ENCODE assay signal across 23 cellular contexts in the genomic region with DNA sequence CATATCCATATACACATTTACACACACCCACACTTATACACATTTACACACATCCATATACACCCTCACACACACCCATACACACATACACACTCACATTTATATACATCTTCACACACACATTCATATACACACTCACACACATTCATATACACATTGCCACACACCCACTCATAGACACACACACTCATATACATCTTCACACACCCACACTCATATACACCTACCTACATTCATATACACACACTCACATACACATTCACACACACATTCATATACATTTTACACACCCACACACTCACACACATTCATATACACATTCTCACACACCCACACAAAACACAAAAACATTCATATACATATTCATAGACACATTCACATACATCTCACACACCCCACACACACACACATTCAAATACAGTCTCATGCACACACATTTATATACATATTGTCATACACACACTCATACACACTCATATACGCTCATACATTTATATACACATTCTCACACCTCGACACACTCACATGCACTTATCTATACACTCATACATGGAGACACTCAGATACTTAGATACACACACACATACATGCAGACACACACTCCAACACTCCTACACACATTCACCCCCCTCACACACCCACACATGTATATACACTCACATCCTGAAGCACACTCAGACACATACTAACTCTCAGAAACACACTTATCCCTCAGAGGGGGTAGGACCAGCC.
DNase-seq lines count a peak whose midpoint lies in the region; ATAC-seq, FAIRE-seq and TF ChIP-seq lines count a peak whose summit lies in the region.
"Had no signal": no experiment of that assay in that cellular context is flagged by ENCODE, and none has a peak within 500 bp of the region (broad histone marks: within the 10 kb centered on the region; RNA-seq: fewer than 3 reads in every experiment).

No MANE protein-coding gene starts in this region.

- TF ChIP-seq EP300 in K562 (IDR thresholded peaks at IDR 0.05; ENCODE audit: low read length), result no peak

- H3K9me3 ChIP-seq in left ventricle myocardium inferior (replicated peaks) (no peaks in the 10 kb centered on the region), K562 (replicated peaks; ENCODE audit: control insufficient read depth, insufficient read depth, low read depth, low read length) (peaks cover 1% of the 10 kb centered on the region; the same call in 1 of the 2 replicates), muscle layer of duodenum (ENCODE audit: control insufficient read depth in 1 of 2, low read length in 2 of 2) (no peaks in the 10 kb centered on the region), hepatocyte (ENCODE audit: low read depth) (no peaks in the 10 kb centered on the region)
- H3K9me3 ChIP-seq: BE2C, SJSA1 had no signal

- H3K4me2 ChIP-seq in K562 (ENCODE audit: insufficient read depth, low read length) (no peak overlapping the region), hepatocyte (no peak overlapping the region)
- H3K4me2 ChIP-seq: KMS-11 had no signal

- WGBS in K562 (ENCODE audit: insufficient coverage, low coverage, missing lambda C conversion rate), result 89% methylated on average over 2 of the region's 2 CpGs
- 100% methylated on average over 2 of the region's 2 CpGs for WGBS in hepatocyte (ENCODE audit: low lambda C conversion rate, missing lambda C conversion rate)

- FAIRE-seq in K562 (lab: Jason Lieb, UNC), result peak; percentile 6
- FAIRE-seq: D721Med, GM19239, RCC 7860 had no signal

- no peaks in the 10 kb centered on the region for H3K9me3 Mint-ChIP-seq in activated CD8-positive, alpha-beta T cell treated with anti-CD3 and anti-CD28 coated beads for 36 hours

- ATAC-seq in left ventricle myocardium superior, result no peak
- ATAC-seq in K562, result no peak
- no peak for ATAC-seq in activated CD8-positive, alpha-beta T cell treated with anti-CD3 and anti-CD28 coated beads for 36 hours
- no peak for ATAC-seq in foreskin keratinocyte
- ATAC-seq in HG02970 (IDR thresholded peaks at IDR 0.05; ENCODE audit: low FRiP score, unreplicated experiment), result no peak
- ATAC-seq: HCT116 had no signal

- H3K27ac ChIP-seq in left ventricle myocardium inferior (replicated peaks) (peak overlapping the region; percentile 52), K562 (ENCODE audit: extremely low read depth, low read depth, low read length) (no peak overlapping the region; the same call in 2 of the 3 replicates), muscle layer of duodenum (ENCODE audit: low read length) (peak overlapping the region; percentile 10), hepatocyte (no peak overlapping the region), foreskin keratinocyte (no peak overlapping the region)
- H3K27ac ChIP-seq: KMS-11, SJSA1 had no signal

- no TSS peak for BruUV-seq in K562 (replicated peaks; lab: Mats Ljungman, UMichigan)

- H3K4me1 ChIP-seq in left ventricle myocardium inferior, result peaks cover 61% of the 10 kb centered on the region
- H3K4me1 ChIP-seq in K562 (replicated peaks in 1 of 2; ENCODE audit: control insufficient read depth in 2 of 2, insufficient read depth in 2 of 2, low read length in 2 of 2), result peaks cover 38 to 59% of the 10 kb centered on the region in 2 experiments
- peaks cover 17 to 61% of the 10 kb centered on the region in 2 donors for H3K4me1 ChIP-seq in muscle layer of duodenum (ENCODE audit: control insufficient read depth in 1 of 2, insufficient read depth in 2 of 2, low read length in 2 of 2)
- H3K4me1 ChIP-seq in hepatocyte (ENCODE audit: insufficient read depth), result peaks cover 43% of the 10 kb centered on the region
- H3K4me1 ChIP-seq in foreskin keratinocyte, result peaks cover 23% of the 10 kb centered on the region

- intact Hi-C loops in left ventricle myocardium inferior (cut with micrococcal nuclease), result no loop called here
- intact Hi-C loops in left ventricle myocardium superior (cut with micrococcal nuclease), result no loop called here
- intact Hi-C loops in K562 (cut with micrococcal nuclease), result no loop called here
- intact Hi-C loops in activated CD8-positive, alpha-beta T cell treated with anti-CD3 and anti-CD28 coated beads for 36 hours (cut with micrococcal nuclease), result no loop called here

- H3K27ac Mint-ChIP-seq in activated CD8-positive, alpha-beta T cell treated with anti-CD3 and anti-CD28 coated beads for 36 hours, result no peak overlapping the region

- H2AFZ ChIP-seq in K562 (ENCODE audit: low read depth, low read length), result no peak overlapping the region
- no peak overlapping the region for H2AFZ ChIP-seq in hepatocyte

- H3K36me3 Mint-ChIP-seq in activated CD8-positive, alpha-beta T cell treated with anti-CD3 and anti-CD28 coated beads for 36 hours (ENCODE audit: low read depth), result no peaks in the 10 kb centered on the region

- H3K27me3 Mint-ChIP-seq in activated CD8-positive, alpha-beta T cell treated with anti-CD3 and anti-CD28 coated beads for 36 hours, result peaks cover 2% of the 10 kb centered on the region

- no peaks in the 10 kb centered on the region for H3K9me2 ChIP-seq in hepatocyte (replicated peaks; ENCODE audit: insufficient read depth)

- CTCF ChIA-PET in K562 (lab: Yijun Ruan, JAX; ENCODE audit: low intra/inter-chr PET ratio), result no interaction called here
- CTCF ChIA-PET in activated CD8-positive, alpha-beta T cell treated with anti-CD3 and anti-CD28 coated beads for 36 hours (lab: Charles Lee), result no interaction called here

- H3K4me3 Mint-ChIP-seq in activated CD8-positive, alpha-beta T cell treated with anti-CD3 and anti-CD28 coated beads for 36 hours, result no peak overlapping the region

- H3K4me3 ChIP-seq in left ventricle myocardium inferior (no peak overlapping the region), K562 (no peak overlapping the region), muscle layer of duodenum (ENCODE audit: low read depth in 1 of 2, low read length in 2 of 2) (no peak overlapping the region), hepatocyte (no peak overlapping the region)
- H3K4me3 ChIP-seq: SJSA1 had no signal

- no peak for TF ChIP-seq POLR2A in K562 (conservative IDR thresholded peaks at IDR 0.05)

- H3K27me3 ChIP-seq in left ventricle myocardium inferior (ENCODE audit: low read depth), result no peaks in the 10 kb centered on the region
- H3K27me3 ChIP-seq in K562 (ENCODE audit: control insufficient read depth in 2 of 2, insufficient read depth in 2 of 2, low read length in 2 of 2), result no peaks in the 10 kb centered on the region; a peak in 1 of 5 replicates
- H3K27me3 ChIP-seq in muscle layer of duodenum (ENCODE audit: low read depth, low read length), result no peaks in the 10 kb centered on the region
- H3K27me3 ChIP-seq in hepatocyte, result no peaks in the 10 kb centered on the region
- H3K27me3 ChIP-seq in foreskin keratinocyte, result no peaks in the 10 kb centered on the region
- H3K27me3 ChIP-seq: BE2C, SJSA1 had no signal

- peaks cover 19% of the 10 kb centered on the region for H3K4me1 Mint-ChIP-seq in activated CD8-positive, alpha-beta T cell treated with anti-CD3 and anti-CD28 coated beads for 36 hours (ENCODE audit: low read depth)

- H3K36me3 ChIP-seq in left ventricle myocardium inferior (no peaks in the 10 kb centered on the region), K562 (ENCODE audit: control insufficient read depth, insufficient read depth, low read length) (no peaks in the 10 kb centered on the region), muscle layer of duodenum (ENCODE audit: control insufficient read depth in 1 of 2, insufficient read depth in 2 of 2, low read length in 2 of 2) (no peaks in the 10 kb centered on the region), hepatocyte (replicated peaks; ENCODE audit: insufficient read depth, low read depth) (no peaks in the 10 kb centered on the region)
- H3K36me3 ChIP-seq: BE2C, SJSA1 had no signal

- no peaks in the 10 kb centered on the region for H3K9me1 ChIP-seq in K562 (ENCODE audit: control insufficient read depth, insufficient read depth, low read length)

- TF ChIP-seq RAD21 in K562 (CRISPR knock-in tag; conservative IDR thresholded peaks at IDR 0.05 in 1 of 2, IDR thresholded peaks at IDR 0.05 in 1 of 2), result no peak

- POLR2A ChIA-PET in K562 (lab: Yijun Ruan, JAX), result no interaction called here
- POLR2A ChIA-PET in activated CD8-positive, alpha-beta T cell treated with anti-CD3 and anti-CD28 coated beads for 36 hours (lab: Charles Lee), result no interaction called here

- H4K20me1 ChIP-seq in K562 (replicated peaks; ENCODE audit: control insufficient read depth, insufficient read depth, low read length) (no peaks in the 10 kb centered on the region), hepatocyte (ENCODE audit: insufficient read depth, poor library complexity, severe bottlenecking) (no peaks in the 10 kb centered on the region)

- in situ Hi-C loops in K562 (cut with MboI), result no loop called here

- TF ChIP-seq CTCF in left ventricle myocardium inferior (IDR thresholded peaks at IDR 0.05; ENCODE audit: borderline replicate concordance) (no peak), K562 (IDR thresholded peaks at IDR 0.05 in 2 of 3, conservative IDR thresholded peaks at IDR 0.05 in 1 of 3; ENCODE audit: insufficient read depth in 2 of 3, low read depth in 1 of 3, low read length in 3 of 3) (no peak), hepatocyte (IDR thresholded peaks at IDR 0.05; ENCODE audit: poor library complexity) (no peak), foreskin keratinocyte (conservative IDR thresholded peaks at IDR 0.05) (no peak)
- no peak for TF ChIP-seq CTCF in activated CD8-positive, alpha-beta T cell treated with anti-CD3 and anti-CD28 coated beads for 36 hours (IDR thresholded peaks at IDR 0.05)

- no peaks in the 10 kb centered on the region for H3K79me2 ChIP-seq in K562 (ENCODE audit: control insufficient read depth, insufficient read depth, low read length)
- no peaks in the 10 kb centered on the region for H3K79me2 ChIP-seq in hepatocyte

- DNase-seq in left ventricle myocardium inferior, result no peak
- no peak for DNase-seq in left ventricle myocardium superior
- no peak for DNase-seq in K562 (ENCODE audit: extremely low read depth in 1 of 4, low spot score in 3 of 4)
- no peak for DNase-seq in activated CD8-positive, alpha-beta T cell treated with anti-CD3 and anti-CD28 coated beads for 36 hours
- DNase-seq in hepatocyte (ENCODE audit: low spot score), result no peak
- DNase-seq in foreskin keratinocyte, result no peak
- DNase-seq: DMS53, GDM1, GOT3, NCI-H1105 treated with DMSO at 0.1 percent for 48 hours, NCI-H2029 treated with DMSO at 0.1 percent for 48 hours, NCI-H345, NCI-H524, NCI-H82 had no signal

- H3K9ac ChIP-seq in K562 (ENCODE audit: insufficient read depth in 1 of 2, low read depth in 2 of 2, low read length in 2 of 2), result no peak overlapping the region
- H3K9ac ChIP-seq: KMS-11 had no signal

TF ChIP-seq in K562, 482 proteins besides CTCF, POLR2A, EP300 and RAD21 (continues in another document):
- TF ChIP-seq ADNP (tag; IDR thresholded peaks at IDR 0.05) (peak; percentile 63; the same call in 1 of the 2 replicates), ZNF3 (CRISPR knock-in tag; IDR thresholded peaks at IDR 0.05) (no peak), BCOR (IDR thresholded peaks at IDR 0.05) (peak; percentile 25; the same call in 1 of the 2 replicates), HLTF (IDR thresholded peaks at IDR 0.05) (peak; percentile 53; the same call in 1 of the 2 replicates), ZNF184 (CRISPR knock-in tag; IDR thresholded peaks at IDR 0.05) (no peak), MCM7 (IDR thresholded peaks at IDR 0.05) (0 out of 4 replicates have a peak, but pooled peaks of 1 of the 2 experiments have one; percentile 45), STAT5A (IDR thresholded peaks at IDR 0.05; ENCODE audit: borderline replicate concordance, low read length) (no peak)

Comparison
In these comparisons a context has a peak if more than half of its experiments do, and no peak if none do; other contexts are left out.
1. H3K27ac ChIP-seq: peak in left ventricle myocardium inferior (single experiment) and muscle layer of duodenum (single experiment); none in K562 (single experiment), hepatocyte (single experiment) and foreskin keratinocyte (single experiment).